Comparison of ENCODE assay signal across 25 cellular contexts in genomic region chrY:14437626-14438025, GRCh38.
"Had no signal": no experiment of that assay in that cellular context is flagged by ENCODE, and none has a peak within 500 bp of the region (broad histone marks: within the 10 kb centered on the region; RNA-seq: fewer than 3 reads in every experiment).

No MANE protein-coding gene starts in this region.

- H3K36me3 ChIP-seq: gastroesophageal sphincter, heart left ventricle, ovary, sigmoid colon, stomach, thyroid gland had no signal

- H3K27ac ChIP-seq: coronary artery, gastroesophageal sphincter, heart left ventricle, ovary, psoas muscle, sigmoid colon, stomach, thyroid gland had no signal

- H3K27me3 ChIP-seq: gastroesophageal sphincter, heart left ventricle, ovary, sigmoid colon, stomach, thyroid gland had no signal

- FAIRE-seq: endometrium, kidney had no signal

- DNase-seq: dermis blood vessel endothelial cell; effector memory CD4-positive, alpha-beta T cell; foreskin fibroblast; heart left ventricle; hippocampal formation; kidney; natural killer cell; occipital lobe; ovary; posterior cingulate gyrus; psoas muscle; right cardiac atrium; sigmoid colon; stimulated activated CD4-positive, alpha-beta T cell treated with anti-CD3 and anti-CD28 coated beads, Interleukin-2, amount 100 ng/mL, for 24 hours; stimulated activated CD4-positive, alpha-beta T cell treated with anti-CD3 and anti-CD28 coated beads, Interleukin-4, amount 100 ng/mL, for 24 hours; stimulated activated naive CD4-positive, alpha-beta T cell treated with Interleukin-2 at 50 U/mL for 16 hours; stomach; thyroid gland had no signal

- H3K4me1 ChIP-seq: gastroesophageal sphincter, heart left ventricle, psoas muscle, sigmoid colon, stomach, thyroid gland had no signal

- ATAC-seq: esophagus mucosa; gastroesophageal sphincter; heart left ventricle; left lobe of liver; natural killer cell; psoas muscle; right cardiac atrium; stimulated activated effector memory CD8-positive, alpha-beta T cell treated with anti-CD3 and anti-CD28 coated beads, Interleukin-12 subunit alpha, Interleukin-12 subunit beta, amount 100 ng/mL, for 72 hours had no signal

- H3K4me3 ChIP-seq: coronary artery, gastroesophageal sphincter, heart left ventricle, lung, ovary, psoas muscle, sigmoid colon, stomach, thyroid gland had no signal
